In the genomic region with DNA sequence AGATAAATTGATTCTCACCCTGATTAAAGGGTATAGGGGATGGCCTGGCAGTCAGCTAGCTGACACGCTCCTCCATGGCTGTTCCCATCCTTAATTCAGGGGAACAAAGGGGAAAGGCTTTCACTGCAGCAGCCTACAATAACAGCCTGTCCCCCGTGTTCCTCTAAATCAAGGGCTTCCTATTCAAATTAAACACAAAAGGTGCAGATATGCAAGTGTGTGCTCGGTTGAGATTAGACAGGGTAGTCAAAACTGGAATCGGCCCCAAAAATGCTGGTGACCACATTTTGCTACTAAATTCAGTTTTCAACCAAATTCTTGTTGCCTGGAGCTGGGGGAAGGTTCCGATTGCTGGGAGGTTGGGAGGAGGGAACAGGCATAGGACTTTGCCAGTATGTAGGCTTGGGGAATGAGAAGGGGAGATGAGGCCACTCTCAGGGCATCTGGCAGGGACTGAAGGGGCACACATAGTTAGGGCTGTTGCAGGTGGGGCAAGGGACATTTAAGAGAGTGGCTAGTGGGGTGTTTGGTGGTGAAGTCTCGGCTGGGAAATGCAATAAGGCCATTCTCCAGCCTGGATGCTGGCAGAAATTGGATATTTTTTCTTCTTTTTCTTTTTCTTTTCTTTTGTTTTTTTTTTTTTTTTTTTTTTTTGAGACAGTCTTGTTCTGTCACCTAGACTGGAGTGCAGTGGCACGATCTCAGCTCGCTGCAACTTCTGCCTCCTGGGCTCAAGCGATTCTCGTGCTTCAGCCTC, we compare ENCODE assay signal across 12 cellular contexts. TPM values are rescaled to one million over a fixed set of nuclear protein-coding genes. Genes with fewer than 3 reads are reported as not detected.
DNase-seq lines count a peak whose midpoint lies in the region; ATAC-seq, FAIRE-seq and TF ChIP-seq lines count a peak whose summit lies in the region.
"Had no signal": no experiment of that assay in that cellular context is flagged by ENCODE, and none has a peak within 500 bp of the region (broad histone marks: within the 10 kb centered on the region; RNA-seq: fewer than 3 reads in every experiment).

No MANE protein-coding gene starts in this region.

- RAD21 ChIA-PET in GM12878 (lab: Charles Lee; ENCODE audit: unreplicated experiment) = interaction anchor here (0.6 to 6.5 kb wide), 13 partner anchors 9 to 559 kb away, joined by 3 to 75 read pairs (median 13); a partner anchor contains a TSS

- H3K4me2 ChIP-seq in GM12878 (ENCODE audit: control insufficient read depth, insufficient read depth) = peak overlapping the region; percentile 85

- ATAC-seq in GM18505 (IDR thresholded peaks at IDR 0.05; ENCODE audit: unreplicated experiment) (peak; percentile 10), GM21526 (IDR thresholded peaks at IDR 0.05; ENCODE audit: low FRiP score, unreplicated experiment) (peak; percentile 23), HG03103 (IDR thresholded peaks at IDR 0.05; ENCODE audit: low read depth, unreplicated experiment) (peak; percentile 38), GM12878 (peak; percentile 38), sciatic nerve (no peak)

- FAIRE-seq in GM12878 (lab: Jason Lieb, UNC) = peak; percentile 70

- H3K79me2 ChIP-seq in GM12878 (ENCODE audit: control insufficient read depth, insufficient read depth, low read length) = peaks cover 28% of the 10 kb centered on the region

- no peaks in the 10 kb centered on the region for H3K27me3 ChIP-seq in GM12878 (replicated peaks in 1 of 2; ENCODE audit: control insufficient read depth in 2 of 2, insufficient read depth in 2 of 2, low read length in 1 of 2)
- H3K27me3 ChIP-seq: tibial nerve had no signal

- H3K36me3 ChIP-seq in GM12878 (ENCODE audit: control insufficient read depth in 2 of 2, insufficient read depth in 2 of 2, low read length in 1 of 2) = no peaks in the 10 kb centered on the region
- H3K36me3 ChIP-seq: tibial nerve had no signal

- peaks cover 49% of the 10 kb centered on the region for H3K4me1 ChIP-seq in GM12878 (ENCODE audit: control insufficient read depth, insufficient read depth, low read length)

- in situ Hi-C loops in GM12878 (cut with MboI) = loop anchor here (25.0 kb wide), 1 partner anchor 815 kb away; no protein-coding TSS in a partner anchor

- H3K9ac ChIP-seq in GM12878 (ENCODE audit: control insufficient read depth, insufficient read depth, low read length) = peak overlapping the region; percentile 81

- CTCF ChIA-PET in GM12878 (lab: Yijun Ruan, JAX) = interaction anchor here (0.7 to 8.9 kb wide), 16 partner anchors 9 to 206 kb away, joined by 3 to 127 read pairs (median 10); a partner anchor contains a TSS

- peak overlapping the region; percentile 96 for H3K27ac ChIP-seq in GM12878 (ENCODE audit: control insufficient read depth, insufficient read depth)

- H3K9me3 ChIP-seq in GM12878 (replicated peaks; ENCODE audit: control insufficient read depth, insufficient read depth, low read length) = no peaks in the 10 kb centered on the region; the same call in 2 of the 3 replicates
- H3K9me3 ChIP-seq: tibial nerve had no signal

- H4K20me1 ChIP-seq in GM12878 (ENCODE audit: control insufficient read depth, insufficient read depth) = no peaks in the 10 kb centered on the region

- TF ChIP-seq CTCF in GM12878 (IDR thresholded peaks at IDR 0.05 in 2 of 3, conservative IDR thresholded peaks at IDR 0.05 in 1 of 3; ENCODE audit: control insufficient read depth in 2 of 3, extremely low read depth in 1 of 3, insufficient read depth in 1 of 3, low read depth in 3 of 3, low read length in 3 of 3) (no peak), foreskin fibroblast (IDR thresholded peaks at IDR 0.05; ENCODE audit: low read depth, low read length) (no peak)

- intact Hi-C loops in GM12878 (cut with micrococcal nuclease; ENCODE audit: unreplicated experiment) = loop anchor here (1.0 to 2.0 kb wide), 2 partner anchors 27 to 38 kb away; no protein-coding TSS in a partner anchor
- intact Hi-C loops in sciatic nerve (cut with DNase I) = no loop called here

- no peak for TF ChIP-seq RAD21 in GM12878 (IDR thresholded peaks at IDR 0.05; ENCODE audit: insufficient read depth, low read depth, low read length)

- no peak for TF ChIP-seq EP300 in GM12878 (IDR thresholded peaks at IDR 0.05; ENCODE audit: borderline replicate concordance in 1 of 2, control insufficient read depth in 1 of 2, low read depth in 2 of 2, low read length in 2 of 2)

- WGBS in GM12878 (ENCODE audit: insufficient coverage, insufficient replicate concordance, low lambda C conversion rate, missing lambda C conversion rate) = 18% methylated on average over 9 of the region's 10 CpGs

- TF ChIP-seq POLR2A in GM18505 (IDR thresholded peaks at IDR 0.05; ENCODE audit: borderline replicate concordance, extremely low read depth, insufficient read depth, insufficient read length) (no peak), GM12878 (IDR thresholded peaks at IDR 0.05; ENCODE audit: low read depth, low read length) (no peak)

- POLR2A ChIA-PET in GM12878 (lab: Charles Lee) = interaction anchor here (0.6 to 4.3 kb wide), 15 partner anchors 10 to 129 kb away, joined by 3 to 40 read pairs (median 5); a partner anchor contains a TSS

- DNase-seq in GM12878 (ENCODE audit: low read depth, low spot score) (no peak), T-helper 9 cell (no peak), sciatic nerve (ENCODE audit: low spot score) (no peak), NCI-H82 treated with DMSO at 0.1 percent for 48 hours (lab: John Stamatoyannopoulos, UW; ENCODE audit: unreplicated experiment) (no peak), foreskin fibroblast (no peak)
- DNase-seq: CD8-positive, alpha-beta memory T cell; NCI-H446 treated with DMSO at 0.1 percent for 48 hours; occipital lobe had no signal

- H3K4me3 ChIP-seq in GM12878 (peak overlapping the region; percentile 69), foreskin fibroblast (ENCODE audit: low read depth in 1 of 2, low read length in 2 of 2) (no peak overlapping the region)
- H3K4me3 ChIP-seq: tibial nerve had no signal

- H2AFZ ChIP-seq in GM12878 (ENCODE audit: control insufficient read depth, low read depth, low read length) = peak overlapping the region; percentile 30

- TSS peak; percentile 68 for BruUV-seq in GM12878 (replicated peaks; lab: Mats Ljungman, UMichigan)

- SMC1A ChIA-PET in GM12878 (lab: Charles Lee; ENCODE audit: uncharacterized antibody, unreplicated experiment) = interaction anchor here (0.7 to 8.8 kb wide), 14 partner anchors 8 to 118 kb away, joined by 3 to 91 read pairs (median 7); a partner anchor contains a TSS

TF ChIP-seq in GM12878, 131 proteins besides CTCF, POLR2A, EP300 and RAD21 (continues in another document):
- TF ChIP-seq, protein P1, sequence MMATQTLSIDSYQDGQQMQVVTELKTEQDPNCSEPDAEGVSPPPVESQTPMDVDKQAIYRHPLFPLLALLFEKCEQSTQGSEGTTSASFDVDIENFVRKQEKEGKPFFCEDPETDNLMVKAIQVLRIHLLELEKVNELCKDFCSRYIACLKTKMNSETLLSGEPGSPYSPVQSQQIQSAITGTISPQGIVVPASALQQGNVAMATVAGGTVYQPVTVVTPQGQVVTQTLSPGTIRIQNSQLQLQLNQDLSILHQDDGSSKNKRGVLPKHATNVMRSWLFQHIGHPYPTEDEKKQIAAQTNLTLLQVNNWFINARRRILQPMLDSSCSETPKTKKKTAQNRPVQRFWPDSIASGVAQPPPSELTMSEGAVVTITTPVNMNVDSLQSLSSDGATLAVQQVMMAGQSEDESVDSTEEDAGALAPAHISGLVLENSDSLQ (IDR thresholded peaks at IDR 0.05) = no peak
- TF ChIP-seq MXI1 (IDR thresholded peaks at IDR 0.05; ENCODE audit: low read depth, low read length) = peak; percentile 15
- no peak for TF ChIP-seq ZZZ3 (IDR thresholded peaks at IDR 0.05; ENCODE audit: control insufficient read depth, insufficient read length, low read depth)
- peak; percentile 21; the same call in 1 of the 2 replicates for TF ChIP-seq JUNB (IDR thresholded peaks at IDR 0.05)
- 0 out of 2 replicates have a peak, but pooled peaks have one; percentile 54 for TF ChIP-seq MEF2A (IDR thresholded peaks at IDR 0.05; ENCODE audit: insufficient read depth, low read depth, low read length)
- no peak for TF ChIP-seq PAX8 (IDR thresholded peaks at IDR 0.05)
- TF ChIP-seq RUNX3 (IDR thresholded peaks at IDR 0.05; ENCODE audit: low read length) = peak; percentile 8; the same call in 1 of the 2 replicates
- TF ChIP-seq, protein P2, sequence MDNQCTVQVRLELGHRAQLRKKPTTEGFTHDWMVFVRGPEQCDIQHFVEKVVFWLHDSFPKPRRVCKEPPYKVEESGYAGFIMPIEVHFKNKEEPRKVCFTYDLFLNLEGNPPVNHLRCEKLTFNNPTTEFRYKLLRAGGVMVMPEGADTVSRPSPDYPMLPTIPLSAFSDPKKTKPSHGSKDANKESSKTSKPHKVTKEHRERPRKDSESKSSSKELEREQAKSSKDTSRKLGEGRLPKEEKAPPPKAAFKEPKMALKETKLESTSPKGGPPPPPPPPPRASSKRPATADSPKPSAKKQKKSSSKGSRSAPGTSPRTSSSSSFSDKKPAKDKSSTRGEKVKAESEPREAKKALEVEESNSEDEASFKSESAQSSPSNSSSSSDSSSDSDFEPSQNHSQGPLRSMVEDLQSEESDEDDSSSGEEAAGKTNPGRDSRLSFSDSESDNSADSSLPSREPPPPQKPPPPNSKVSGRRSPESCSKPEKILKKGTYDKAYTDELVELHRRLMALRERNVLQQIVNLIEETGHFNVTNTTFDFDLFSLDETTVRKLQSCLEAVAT (IDR thresholded peaks at IDR 0.05) = peak; percentile 91

RNA-seq across cellular contexts. Expression of a gene that starts 32.9 kb away (rescaled TPM):
- 537 and 552 TPM in 2 replicates for total RNA-seq in GM12878 (2013; cell fraction: nucleolus; rRNA removed)
- total RNA-seq in GM12878 (2014; rRNA removed) (978 and 1,037 TPM in 2 replicates), GM12878 (2014; rRNA removed; fragmentation: Illumina TruSeq; extraction: Trizol) (431 and 454 TPM in 2 replicates), GM12878 (2021) (510 and 512 TPM in 2 replicates), sciatic nerve (81.6 TPM)
- polyA plus RNA-seq in GM12878 (2011; ENCODE audit: low read depth) = 365 TPM
- polyA plus RNA-seq in GM12878 (2011; rRNA removed) (1,085 and 1,212 TPM in 2 replicates), GM12878 (2014; fragmentation: Illumina TruSeq; extraction: Trizol) (738 and 761 TPM in 2 replicates), GM12878 (2014; fragmentation: Nextera tagmentation; extraction: Ambion mirVana) (10 to 100 TPM; 30.2 to 88.2 TPM), GM12878 (2014; rRNA removed) (983 and 1,098 TPM in 2 replicates), GM12878 (2016; fragmentation: Nextera tagmentation; extraction: Ambion mirVana) (100 to 1,000 TPM; 505 to 526 TPM)
- polyA plus RNA-seq in GM12878 (2011; cell fraction: cytosol; rRNA removed) = 1,125 and 1,816 TPM in 2 replicates
- 2,323 and 2,526 TPM in 2 replicates for polyA plus RNA-seq in GM12878 (2011; cell fraction: nucleus; rRNA removed)
- 535 and 663 TPM in 2 replicates for polyA plus RNA-seq in GM12878 (2012)
- polyA minus RNA-seq in GM12878 (2011; rRNA and poly(A)+ RNA removed) = 591 and 663 TPM in 2 replicates
- polyA minus RNA-seq in GM12878 (2011; cell fraction: cytosol; rRNA and poly(A)+ RNA removed) = 223 and 239 TPM in 2 replicates
- polyA minus RNA-seq in GM12878 (2011; cell fraction: nucleus; rRNA and poly(A)+ RNA removed) = 381 and 500 TPM in 2 replicates
